In the genomic region with DNA sequence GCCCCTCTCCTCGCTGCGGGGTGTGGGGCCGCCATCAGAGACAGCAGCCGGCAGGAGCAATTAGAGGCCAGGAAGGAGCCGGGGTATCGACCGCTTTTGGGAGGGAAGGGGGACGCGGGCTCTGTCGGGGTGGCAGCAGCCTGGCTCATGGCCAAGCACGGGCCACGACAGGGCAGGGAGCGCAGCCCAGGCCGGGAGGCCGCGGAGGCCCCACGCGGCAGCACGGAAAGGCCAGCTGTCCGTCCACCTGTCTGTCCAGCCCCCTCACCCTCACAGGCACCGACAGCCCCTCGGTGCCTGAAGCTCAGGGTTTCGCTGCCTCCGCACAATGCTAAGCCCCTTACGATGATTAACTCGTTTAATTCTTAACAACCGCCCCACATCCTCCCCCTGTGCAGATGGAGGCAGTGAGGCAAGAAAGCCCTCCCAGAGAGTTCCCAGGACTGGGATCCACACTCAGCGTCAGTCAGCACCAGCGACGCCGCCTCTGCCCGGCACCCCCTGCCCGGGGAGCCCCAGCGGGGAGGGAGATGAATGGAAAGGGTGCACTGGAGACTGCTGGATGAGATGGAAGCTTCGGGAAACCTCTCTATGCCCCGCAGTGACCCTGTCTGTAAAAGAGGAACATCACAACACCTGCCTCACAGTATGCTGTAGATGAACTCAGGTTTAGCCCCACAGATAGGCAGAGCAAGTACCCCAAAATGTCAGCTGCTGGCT, we compare ENCODE assay signal across 10 cellular contexts. TPM values are rescaled to one million over a fixed set of nuclear protein-coding genes. Genes with fewer than 3 reads are reported as not detected.
DNase-seq lines count a peak whose midpoint lies in the region; ATAC-seq and TF ChIP-seq lines count a peak whose summit lies in the region.
"Had no signal": no experiment of that assay in that cellular context is flagged by ENCODE, and none has a peak within 500 bp of the region (broad histone marks: within the 10 kb centered on the region; RNA-seq: fewer than 3 reads in every experiment).

No MANE protein-coding gene starts in this region.

- TF ChIP-seq CTCF in breast epithelium (IDR thresholded peaks at IDR 0.05), result no peak
- TF ChIP-seq CTCF in MCF 10A (IDR thresholded peaks at IDR 0.05; ENCODE audit: unreplicated experiment), result no peak
- TF ChIP-seq CTCF in kidney epithelial cell (IDR thresholded peaks at IDR 0.05; ENCODE audit: insufficient read depth, low read length, poor library complexity, severe bottlenecking), result no peak
- TF ChIP-seq CTCF in vagina (IDR thresholded peaks at IDR 0.05), result no peak

- no peaks in the 10 kb centered on the region for H3K9me3 Mint-ChIP-seq in MCF 10A (ENCODE audit: unreplicated experiment)

- BruUV-seq in MCF 10A (replicated peaks; lab: Mats Ljungman, UMichigan), result no TSS peak

- H3K27ac ChIP-seq in breast epithelium (peak overlapping the region; percentile 40 to 76), SK-N-MC (peak overlapping the region; percentile 26; the same call in 1 of the 2 replicates), vagina (peak overlapping the region; percentile 64)

- ATAC-seq in HG03432 (IDR thresholded peaks at IDR 0.05; ENCODE audit: unreplicated experiment) (no peak), GM19023 (IDR thresholded peaks at IDR 0.05; ENCODE audit: unreplicated experiment) (no peak)
- ATAC-seq: activated CD8-positive, alpha-beta memory T cell treated with anti-CD3 and anti-CD28 coated beads, Interleukin-2, amount 10 ng/mL, durations not matched to agents 7 days and 5 days had no signal

- H3K4me3 ChIP-seq in breast epithelium, result peak overlapping the region in 2 of 3 donors; percentile 1 to 52
- H3K4me3 ChIP-seq in SK-N-MC, result peak overlapping the region; percentile 40; the same call in 1 of the 2 replicates
- peak overlapping the region; percentile 23 for H3K4me3 ChIP-seq in kidney epithelial cell (ENCODE audit: low read depth, low read length)
- H3K4me3 ChIP-seq in vagina, result peak overlapping the region in 1 of 2 donors; percentile 11

- H3K4me1 Mint-ChIP-seq in MCF 10A (ENCODE audit: insufficient read depth, unreplicated experiment), result peaks cover 2% of the 10 kb centered on the region

- no peaks in the 10 kb centered on the region for H3K27me3 Mint-ChIP-seq in MCF 10A (ENCODE audit: insufficient read depth, unreplicated experiment)

- TF ChIP-seq POLR2A in breast epithelium (IDR thresholded peaks at IDR 0.05) (no peak), vagina (IDR thresholded peaks at IDR 0.05) (no peak)

- DNase-seq in breast epithelium (ENCODE audit: low spot score in 2 of 2) (no peak), MCF 10A (ENCODE audit: unreplicated experiment) (no peak), SK-N-MC (ENCODE audit: low read depth, low spot score) (no peak), kidney epithelial cell (ENCODE audit: low read depth) (peak; percentile 81), vagina (ENCODE audit: extremely low spot score in 2 of 2) (no peak)
- DNase-seq in stimulated activated CD4-positive, alpha-beta T cell treated with anti-CD3 and anti-CD28 coated beads, Interleukin-4, amount 100 ng/mL, for 1 hour, result no peak
- DNase-seq: MV-4-11 had no signal

- H3K36me3 ChIP-seq in breast epithelium (no peaks in the 10 kb centered on the region), SK-N-MC (ENCODE audit: insufficient read depth, low read length) (peaks cover 4% of the 10 kb centered on the region; the same call in 1 of the 2 replicates), kidney epithelial cell (ENCODE audit: control insufficient read depth, insufficient read depth, low read length) (no peaks in the 10 kb centered on the region), vagina (no peaks in the 10 kb centered on the region)

- CTCF ChIA-PET in MCF 10A (lab: Yijun Ruan, JAX), result no interaction called here

- peaks cover 7% of the 10 kb centered on the region for H3K36me3 Mint-ChIP-seq in MCF 10A (ENCODE audit: insufficient read depth, unreplicated experiment)

- intact Hi-C loops in breast epithelium (cut with DNase I; ENCODE audit: low total_unique reads) (loop anchor here (10.0 kb wide), 1 partner anchor 509 kb away; no protein-coding TSS in a partner anchor), MCF 10A (cut with micrococcal nuclease) (no loop called here), vagina (cut with DNase I) (no loop called here)

- POLR2A ChIA-PET in MCF 10A (lab: Yijun Ruan, JAX), result no interaction called here

- H3K9me3 ChIP-seq in breast epithelium (no peaks in the 10 kb centered on the region), SK-N-MC (ENCODE audit: low read depth, low read length) (no peaks in the 10 kb centered on the region; the same call in 1 of the 2 replicates), vagina (no peaks in the 10 kb centered on the region)

- no peak overlapping the region for H3K4me3 Mint-ChIP-seq in MCF 10A (ENCODE audit: unreplicated experiment)
- H3K4me3 Mint-ChIP-seq: activated CD8-positive, alpha-beta memory T cell treated with anti-CD3 and anti-CD28 coated beads, Interleukin-2, amount 10 ng/mL, durations not matched to agents 7 days and 5 days had no signal

- H3K4me1 ChIP-seq in breast epithelium (peaks cover 26 to 35% of the 10 kb centered on the region in 2 donors), vagina (peaks cover 79% of the 10 kb centered on the region)

- H3K27me3 ChIP-seq in breast epithelium (no peaks in the 10 kb centered on the region), kidney epithelial cell (ENCODE audit: control insufficient read depth, insufficient read depth, low read length) (no peaks in the 10 kb centered on the region), vagina (no peaks in the 10 kb centered on the region)

- H3K9ac ChIP-seq in SK-N-MC (ENCODE audit: insufficient read length), result no peak overlapping the region

- H3K27ac Mint-ChIP-seq in MCF 10A (ENCODE audit: low read depth, unreplicated experiment), result no peak overlapping the region
- H3K27ac Mint-ChIP-seq: activated CD8-positive, alpha-beta memory T cell treated with anti-CD3 and anti-CD28 coated beads, Interleukin-2, amount 10 ng/mL, durations not matched to agents 7 days and 5 days had no signal

RNA-seq across cellular contexts. Expression of a gene that starts 23.7 kb away (rescaled TPM):
- 10 to 100 TPM; 58.4 to 83.9 (median 71.7) TPM for total RNA-seq in breast epithelium
- total RNA-seq in MCF 10A (2022), result 145 and 177 TPM in 2 replicates
- total RNA-seq in kidney epithelial cell, result 113 and 115 TPM in 2 replicates
- total RNA-seq in vagina, result 120 TPM
